Comparison of ENCODE assay signal across 32 cellular contexts in genomic region chr10:60363187-60363586, GRCh38.
"Had no signal": no experiment of that assay in that cellular context is flagged by ENCODE, and none has a peak within 500 bp of the region (broad histone marks: within the 10 kb centered on the region; RNA-seq: fewer than 3 reads in every experiment).

No MANE protein-coding gene starts in this region.

- H3K9me3 ChIP-seq: body of pancreas, left lung, lower lobe of right lung, mucosa of descending colon, neutrophil, ovary, thoracic aorta had no signal

- H3K36me3 Mint-ChIP-seq: activated naive CD4-positive, alpha-beta T cell treated with anti-CD3 and anti-CD28 coated beads, Interleukin-2, amount 50 U/mL, for 72 hours; naive B cell; stimulated activated effector memory CD8-positive, alpha-beta T cell treated with anti-CD3 and anti-CD28 coated beads, Interleukin-12 subunit alpha, Interleukin-12 subunit beta, amount 100 ng/mL, for 72 hours had no signal

- H3K27me3 Mint-ChIP-seq: activated B cell treated with CpG ODN at 0.5 μM for 24 hours; progenitor cell of endocrine pancreas; stimulated activated naive CD8-positive, alpha-beta T cell treated with anti-CD3 and anti-CD28 coated beads, Interleukin-15, Interleukin-2, amounts not matched to agents 100 ng/mL and 50 ng/mL, for 24 hours; T-helper 17 cell had no signal

- ATAC-seq: activated CD8-positive, alpha-beta T cell treated with anti-CD3 and anti-CD28 coated beads for 36 hours; activated naive CD4-positive, alpha-beta T cell treated with anti-CD3 and anti-CD28 coated beads, Interleukin-2, amount 50 U/mL, for 72 hours; body of pancreas; left lung; lower lobe of right lung; mucosa of descending colon; sciatic nerve; stimulated activated effector memory CD8-positive, alpha-beta T cell treated with anti-CD3 and anti-CD28 coated beads, Interleukin-12 subunit alpha, Interleukin-12 subunit beta, amount 100 ng/mL, for 72 hours; T-helper 17 cell had no signal

- H3K27ac Mint-ChIP-seq: activated B cell treated with CpG ODN at 0.5 μM for 24 hours; activated CD8-positive, alpha-beta T cell treated with anti-CD3 and anti-CD28 coated beads for 36 hours; activated T-helper 2 cell treated with anti-CD3 and anti-CD28 coated beads, Interferon-gamma antibody, Interleukin-2, Interleukin-4, amounts not matched to agents 10 μg/mL and 5 μg/mL and 100 μg/mL, durations not matched to agents 14 hours and 24 hours and 36 hours; nephron progenitor cell; progenitor cell of endocrine pancreas; stimulated activated effector memory CD8-positive, alpha-beta T cell treated with anti-CD3 and anti-CD28 coated beads, Interleukin-12 subunit alpha, Interleukin-12 subunit beta, amount 100 ng/mL, for 72 hours; stimulated activated naive CD8-positive, alpha-beta T cell treated with anti-CD3 and anti-CD28 coated beads, Interleukin-15, Interleukin-2, amounts not matched to agents 100 ng/mL and 50 ng/mL, for 24 hours; T-helper 17 cell had no signal

- H3K9me3 Mint-ChIP-seq: activated B cell treated with CpG ODN at 0.5 μM for 24 hours; activated CD8-positive, alpha-beta T cell treated with anti-CD3 and anti-CD28 coated beads for 36 hours; activated naive CD4-positive, alpha-beta T cell treated with anti-CD3 and anti-CD28 coated beads, Interleukin-2, amount 50 U/mL, for 72 hours; activated T-helper 2 cell treated with anti-CD3 and anti-CD28 coated beads, Interferon-gamma antibody, Interleukin-2, Interleukin-4, amounts not matched to agents 10 μg/mL and 5 μg/mL and 100 μg/mL, durations not matched to agents 14 hours and 24 hours and 36 hours; naive B cell; nephron progenitor cell; stimulated activated effector memory CD8-positive, alpha-beta T cell treated with anti-CD3 and anti-CD28 coated beads, Interleukin-12 subunit alpha, Interleukin-12 subunit beta, amount 100 ng/mL, for 72 hours; stimulated activated naive CD8-positive, alpha-beta T cell treated with anti-CD3 and anti-CD28 coated beads, Interleukin-15, Interleukin-2, amounts not matched to agents 100 ng/mL and 50 ng/mL, for 24 hours had no signal

- H3K27ac ChIP-seq: body of pancreas, left lung, lower lobe of right lung, neutrophil, ovary, thoracic aorta had no signal

- DNase-seq: activated B cell treated with CpG ODN at 0.5 μM for 24 hours; activated CD4-positive, alpha-beta T cell treated with anti-CD3 and anti-CD28 coated beads, Interleukin-2, amount 50 U/mL, for 1 hour; activated CD8-positive, alpha-beta T cell treated with anti-CD3 and anti-CD28 coated beads for 36 hours; activated naive CD4-positive, alpha-beta T cell; activated T-cell treated with anti-CD3 and anti-CD28 coated beads, Interleukin-2, amount 50 U/mL, for 48 hours; anterior cingulate cortex; body of pancreas; effector memory CD4-positive, alpha-beta T cell; lower lobe of right lung; mesendoderm; mucosa of descending colon; naive B cell; nephron progenitor cell; ovary; small intestine; stimulated activated CD4-positive, alpha-beta T cell treated with anti-CD3 and anti-CD28 coated beads, Interleukin-4, amount 100 ng/mL, for 24 hours; T-helper 17 cell; T1000; trophoblast cell had no signal

- H3K27me3 ChIP-seq: body of pancreas, left lung, neutrophil, ovary had no signal

- H3K36me3 ChIP-seq: left lung, lower lobe of right lung, neutrophil, ovary, thoracic aorta had no signal

- H3K4me1 ChIP-seq: body of pancreas, left lung, lower lobe of right lung had no signal

- H3K4me3 ChIP-seq: body of pancreas, left lung, lower lobe of right lung, mucosa of descending colon, ovary, thoracic aorta had no signal

- FAIRE-seq: colon, frontal cortex, islet of Langerhans, small intestine, urothelium cell line had no signal

- H3K4me1 Mint-ChIP-seq: stimulated activated effector memory CD8-positive, alpha-beta T cell treated with anti-CD3 and anti-CD28 coated beads, Interleukin-12 subunit alpha, Interleukin-12 subunit beta, amount 100 ng/mL, for 72 hours; T-helper 17 cell had no signal

- H3K4me3 Mint-ChIP-seq: activated B cell treated with CpG ODN at 0.5 μM for 24 hours; activated CD8-positive, alpha-beta T cell treated with anti-CD3 and anti-CD28 coated beads for 36 hours; nephron progenitor cell; stimulated activated effector memory CD8-positive, alpha-beta T cell treated with anti-CD3 and anti-CD28 coated beads, Interleukin-12 subunit alpha, Interleukin-12 subunit beta, amount 100 ng/mL, for 72 hours; stimulated activated naive CD8-positive, alpha-beta T cell treated with anti-CD3 and anti-CD28 coated beads, Interleukin-15, Interleukin-2, amounts not matched to agents 100 ng/mL and 50 ng/mL, for 24 hours; T-helper 17 cell had no signal
